In the genomic region with DNA sequence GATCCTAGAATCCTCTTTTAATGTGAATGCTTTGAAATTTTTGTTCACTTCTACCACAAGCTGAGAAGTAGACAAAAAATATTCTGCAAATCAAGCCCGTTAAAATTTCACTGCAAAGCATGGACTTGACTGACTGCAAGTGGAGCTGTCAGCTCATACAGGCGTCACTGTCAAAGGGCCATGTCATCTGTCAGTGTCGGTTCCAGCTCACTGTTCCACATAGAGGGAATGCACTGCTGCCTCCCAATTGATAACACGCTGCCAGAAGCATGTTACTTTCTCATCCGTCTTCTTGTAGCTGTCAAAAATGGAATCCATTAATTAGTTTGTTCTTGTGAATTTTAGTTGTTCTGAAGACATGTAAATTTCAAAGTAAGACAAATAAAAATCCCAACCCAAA, we compare ENCODE assay signal across 30 cellular contexts.
"Had no signal": no experiment of that assay in that cellular context is flagged by ENCODE, and none has a peak within 500 bp of the region (broad histone marks: within the 10 kb centered on the region; RNA-seq: fewer than 3 reads in every experiment).

No MANE protein-coding gene starts in this region.

- H3K27ac ChIP-seq: ascending aorta, breast epithelium, epithelial cell of prostate, esophagus squamous epithelium, gastroesophageal sphincter had no signal

- H3K9me3 ChIP-seq: ascending aorta, breast epithelium, esophagus squamous epithelium, gastroesophageal sphincter had no signal

- FAIRE-seq: colon, endometrium, endothelial cell of umbilical vein had no signal

- H3K36me3 ChIP-seq: ascending aorta, breast epithelium, esophagus squamous epithelium, gastroesophageal sphincter had no signal

- H3K4me1 ChIP-seq: ascending aorta, breast epithelium, esophagus squamous epithelium, gastroesophageal sphincter had no signal

- H3K27me3 ChIP-seq: ascending aorta, breast epithelium had no signal

- DNase-seq: activated CD4-positive, alpha-beta memory T cell treated with anti-CD3 and anti-CD28 coated beads for 36 hours; activated CD4-positive, alpha-beta T cell treated with anti-CD3 and anti-CD28 coated beads for 36 hours; activated CD4-positive, alpha-beta T cell treated with anti-CD3 and anti-CD28 coated beads, Interleukin-2, amount 10 ng/mL, durations not matched to agents 24 days and 14 days; activated CD4-positive, CD25-positive, alpha-beta regulatory T cell; activated CD4-positive, CD25-positive, alpha-beta regulatory T cell treated with anti-CD3 and anti-CD28 coated beads, Interleukin-2, amount 50 U/mL, for 72 hours; activated CD8-positive, alpha-beta memory T cell treated with anti-CD3 and anti-CD28 coated beads, Interleukin-2, amount 10 ng/mL, durations not matched to agents 7 days and 5 days; activated CD8-positive, alpha-beta memory T cell treated with anti-CD3 and anti-CD28 coated beads, Interleukin-2, amount 50 U/mL, for 4 hours; activated CD8-positive, alpha-beta T cell treated with anti-CD3 and anti-CD28 coated beads, Interleukin-2, amount 10 ng/mL, durations not matched to agents 7 days and 5 days; activated effector memory CD4-positive, alpha-beta T cell treated with anti-CD3 and anti-CD28 coated beads, Interleukin-2, amount 50 U/mL, for 16 hours; activated naive CD4-positive, alpha-beta T cell treated with anti-CD3 and anti-CD28 coated beads, Interleukin-2, amount 10 ng/mL, durations not matched to agents 7 days and 5 days; activated naive CD8-positive, alpha-beta T cell treated with anti-CD3 and anti-CD28 coated beads, Interleukin-2, amount 10 ng/mL, durations not matched to agents 7 days and 5 days; activated T-cell treated with anti-CD3 and anti-CD28 coated beads, Interleukin-2, amount 50 U/mL, for 1 hour; activated T-cell treated with anti-CD3 and anti-CD28 coated beads, Interleukin-2, amount 50 U/mL, for 48 hours; caudate nucleus; cortex of kidney; dermis blood vessel endothelial cell; effector CD8-positive, alpha-beta T cell; esophagus squamous epithelium; foreskin melanocyte; T-helper 1 cell; T-helper 17 cell; T1000 had no signal

- H3K4me3 ChIP-seq: ascending aorta, breast epithelium, esophagus squamous epithelium, gastroesophageal sphincter had no signal

- ATAC-seq: activated CD4-positive, alpha-beta T cell treated with anti-CD3 and anti-CD28 coated beads for 36 hours; activated CD8-positive, alpha-beta memory T cell treated with anti-CD3 and anti-CD28 coated beads, Interleukin-2, amount 10 ng/mL, durations not matched to agents 7 days and 5 days; activated CD8-positive, alpha-beta T cell treated with anti-CD3 and anti-CD28 coated beads, Interleukin-2, amount 10 ng/mL, durations not matched to agents 7 days and 5 days; activated naive CD4-positive, alpha-beta T cell treated with anti-CD3 and anti-CD28 coated beads, Interleukin-2, amount 50 U/mL, for 72 hours; gastroesophageal sphincter; T-helper 17 cell had no signal
